ENCODE assay signal across 23 cellular contexts in the genomic region with DNA sequence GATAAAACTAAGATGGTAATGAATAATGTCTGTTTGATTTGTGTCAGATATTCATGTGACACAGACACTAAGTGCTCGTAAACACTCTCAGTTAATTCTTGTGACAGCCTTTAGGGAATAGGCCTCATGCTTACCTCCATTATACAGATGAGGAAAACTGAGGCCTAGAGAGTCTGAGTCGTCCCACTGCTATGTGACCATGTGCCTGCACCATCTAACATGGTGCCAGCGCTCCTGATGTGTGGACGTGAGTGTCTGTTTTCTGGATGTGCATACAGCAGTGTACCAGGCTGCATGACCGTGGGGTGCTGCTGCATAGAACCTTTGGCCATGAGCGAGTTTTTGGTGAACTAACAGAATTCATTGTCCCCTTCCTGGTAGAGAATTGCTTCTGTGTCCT.
A peak's percentile ranks its signal among the peaks of the same experiment; 100 is the strongest.
DNase-seq lines count a peak whose midpoint lies in the region; ATAC-seq, FAIRE-seq and TF ChIP-seq lines count a peak whose summit lies in the region.
"Had no signal": no experiment of that assay in that cellular context is flagged by ENCODE, and none has a peak within 500 bp of the region (broad histone marks: within the 10 kb centered on the region; RNA-seq: fewer than 3 reads in every experiment).

No MANE protein-coding gene starts in this region.

- TF ChIP-seq CTCF in cardiac muscle cell (IDR thresholded peaks at IDR 0.05; ENCODE audit: low read depth, low read length) (no peak), H9 (conservative IDR thresholded peaks at IDR 0.05) (no peak), endothelial cell of umbilical vein (IDR thresholded peaks at IDR 0.05; ENCODE audit: extremely low read depth in 1 of 2, insufficient read depth in 1 of 2, low read depth in 1 of 2, low read length in 2 of 2) (no peak), psoas muscle (IDR thresholded peaks at IDR 0.05) (no peak)

- H3K27me3 ChIP-seq in cardiac muscle cell = no peaks in the 10 kb centered on the region
- H3K27me3 ChIP-seq in H9 (ENCODE audit: insufficient read depth, low read length) = no peaks in the 10 kb centered on the region
- H3K27me3 ChIP-seq in endothelial cell of umbilical vein (ENCODE audit: control insufficient read depth in 2 of 2, insufficient read depth in 2 of 2, low read length in 2 of 2) = no peaks in the 10 kb centered on the region
- no peaks in the 10 kb centered on the region for H3K27me3 ChIP-seq in psoas muscle (ENCODE audit: insufficient read depth in 3 of 3, low read length in 2 of 3)
- H3K27me3 ChIP-seq: left lung, MG63, suprapubic skin had no signal

- H3K27ac Mint-ChIP-seq in H9 = no peak overlapping the region; a peak in 1 of 7 replicates

- H2BK15ac ChIP-seq in H9 (ENCODE audit: low read depth, low read length) = no peak overlapping the region

- H3K18ac ChIP-seq in H9 (ENCODE audit: insufficient read length, low read depth, low read length) = no peak overlapping the region

- no peak overlapping the region for H2AK5ac ChIP-seq in H9 (ENCODE audit: insufficient read length, low read length)

- peak overlapping the region; percentile 85 for H3K27ac ChIP-seq in cardiac muscle cell
- no peak overlapping the region for H3K27ac ChIP-seq in H9 (ENCODE audit: insufficient read length, low read depth, low read length)
- H3K27ac ChIP-seq in endothelial cell of umbilical vein (ENCODE audit: insufficient read depth, low read depth, low read length) = no peak overlapping the region
- peak overlapping the region; percentile 73 for H3K27ac ChIP-seq in psoas muscle
- H3K27ac ChIP-seq: left lung, suprapubic skin had no signal

- no peaks in the 10 kb centered on the region for H3K9me3 Mint-ChIP-seq in H9
- H3K9me3 Mint-ChIP-seq: IgD-negative memory B cell had no signal

- no peaks in the 10 kb centered on the region for H3K9me1 ChIP-seq in endothelial cell of umbilical vein (replicated peaks; ENCODE audit: control insufficient read depth, extremely low read depth, insufficient read depth, low read length)

- H3K27me3 Mint-ChIP-seq in H9 (ENCODE audit: low read depth) = no peaks in the 10 kb centered on the region
- H3K27me3 Mint-ChIP-seq: IgD-negative memory B cell had no signal

- no peak overlapping the region for H3K56ac ChIP-seq in H9 (ENCODE audit: insufficient read length, low read depth, low read length)

- H2AFZ ChIP-seq in H9 (ENCODE audit: low read length) (no peak overlapping the region), endothelial cell of umbilical vein (ENCODE audit: low read depth, low read length) (no peak overlapping the region)

- H3K79me1 ChIP-seq in H9 (ENCODE audit: insufficient read depth, low read depth, low read length, poor library complexity, severe bottlenecking) = no peaks in the 10 kb centered on the region

- CTCF ChIA-PET in endothelial cell of umbilical vein (lab: Charles Lee) = no interaction called here

- peaks cover 60% of the 10 kb centered on the region for H3K4me1 ChIP-seq in cardiac muscle cell (ENCODE audit: low read depth)
- no peaks in the 10 kb centered on the region for H3K4me1 ChIP-seq in H9 (ENCODE audit: insufficient read depth, low read length)
- H3K4me1 ChIP-seq in endothelial cell of umbilical vein (ENCODE audit: control insufficient read depth, extremely low read depth, insufficient read depth, low read length) = no peaks in the 10 kb centered on the region
- H3K4me1 ChIP-seq in psoas muscle = peaks cover 97% of the 10 kb centered on the region

- H3K23me2 ChIP-seq in H9 (ENCODE audit: insufficient read length, low read depth, low read length, poor library complexity, severe bottlenecking) = no peaks in the 10 kb centered on the region

- H2BK5ac ChIP-seq in H9 (ENCODE audit: insufficient read length, low read length) = no peak overlapping the region

- no peak overlapping the region for H3K4ac ChIP-seq in H9 (ENCODE audit: low read depth, low read length)

- no peak overlapping the region for H4K91ac ChIP-seq in H9 (ENCODE audit: insufficient read length, low read depth, low read length)

- H3K23ac ChIP-seq in H9 (ENCODE audit: insufficient read length, low read depth, low read length) = no peak overlapping the region

- peak; percentile 40 for FAIRE-seq in endothelial cell of umbilical vein (lab: Jason Lieb, UNC)
- FAIRE-seq: G401.6 had no signal

- H3K4me3 ChIP-seq in cardiac muscle cell (no peak overlapping the region), endothelial cell of umbilical vein (replicated peaks in 1 of 3; ENCODE audit: insufficient read depth in 1 of 3, low read depth in 1 of 3, low read length in 3 of 3) (no peak overlapping the region), psoas muscle (no peak overlapping the region)
- H3K4me3 ChIP-seq: left lung, MG63, suprapubic skin had no signal

- H3K4me2 ChIP-seq in H9 (ENCODE audit: insufficient read depth, insufficient read length, low read length) (no peak overlapping the region), endothelial cell of umbilical vein (ENCODE audit: insufficient read depth, low read length) (no peak overlapping the region)

- BruUV-seq in endothelial cell of umbilical vein (replicated peaks; lab: Mats Ljungman, UMichigan) = no TSS peak

- no peak overlapping the region for H2BK120ac ChIP-seq in H9 (ENCODE audit: low read depth, low read length, poor library complexity, severe bottlenecking)

- H2BK12ac ChIP-seq in H9 (ENCODE audit: insufficient read length, low read depth, low read length) = no peak overlapping the region

- TF ChIP-seq POLR2A in endothelial cell of umbilical vein (IDR thresholded peaks at IDR 0.05; ENCODE audit: low read depth, low read length) = no peak

- H3T11ph ChIP-seq in H9 (ENCODE audit: low read length) = no peak overlapping the region

- no peaks in the 10 kb centered on the region for H4K20me1 ChIP-seq in H9 (ENCODE audit: control insufficient read depth, insufficient read depth, insufficient read length)
- H4K20me1 ChIP-seq in endothelial cell of umbilical vein (replicated peaks; ENCODE audit: control insufficient read depth, extremely low read depth, insufficient read depth, low read length) = no peaks in the 10 kb centered on the region

- no peaks in the 10 kb centered on the region for H3K9me3 ChIP-seq in cardiac muscle cell (ENCODE audit: low read depth)
- no peaks in the 10 kb centered on the region for H3K9me3 ChIP-seq in H9 (ENCODE audit: control insufficient read depth, low read depth, low read length)
- H3K9me3 ChIP-seq in endothelial cell of umbilical vein (replicated peaks; ENCODE audit: control insufficient read depth, insufficient read depth, low read length) = no peaks in the 10 kb centered on the region
- no peaks in the 10 kb centered on the region for H3K9me3 ChIP-seq in psoas muscle
- H3K9me3 ChIP-seq: left lung, MG63, suprapubic skin had no signal

- H4K5ac ChIP-seq in H9 (ENCODE audit: insufficient read length, low read depth, low read length) = no peak overlapping the region

- dilution Hi-C loops in endothelial cell of umbilical vein (cut with MboI; ENCODE audit: extremely low pct_ligation_motif_present, low sequenced_read_pairs) = no loop called here

- H3K79me2 ChIP-seq in H9 (ENCODE audit: insufficient read depth, low read length) = no peaks in the 10 kb centered on the region
- H3K79me2 ChIP-seq in endothelial cell of umbilical vein (ENCODE audit: control insufficient read depth, insufficient read depth, low read length) = peaks cover 85% of the 10 kb centered on the region

- peaks cover 14 to 20% of the 10 kb centered on the region in 2 experiments for H3K4me1 Mint-ChIP-seq in H9

- H3K14ac ChIP-seq in H9 (ENCODE audit: insufficient read depth, low read length) = no peak overlapping the region

- H4K8ac ChIP-seq in H9 (replicated peaks; ENCODE audit: insufficient read length, low read depth, low read length) = peak overlapping the region; percentile 47

- H3K9ac ChIP-seq in H9 (ENCODE audit: extremely low read depth, insufficient read length, low read length) = no peak overlapping the region
- H3K9ac ChIP-seq in endothelial cell of umbilical vein (replicated peaks; ENCODE audit: extremely low read depth, insufficient read depth, low read length) = no peak overlapping the region

- ATAC-seq in Right ventricle myocardium superior (ENCODE audit: poor library complexity) (no peak), psoas muscle (no peak)
- ATAC-seq: left lung had no signal

- H3K36me3 ChIP-seq in cardiac muscle cell (no peaks in the 10 kb centered on the region), endothelial cell of umbilical vein (ENCODE audit: control insufficient read depth in 2 of 2, extremely low read depth in 1 of 2, insufficient read depth in 2 of 2, low read length in 2 of 2) (peaks cover 0 to 2% of the 10 kb centered on the region in 2 experiments), psoas muscle (ENCODE audit: insufficient read depth in 1 of 2, low read depth in 1 of 2) (no peaks in the 10 kb centered on the region)
- H3K36me3 ChIP-seq: MG63, suprapubic skin had no signal

- DNase-seq in cardiac muscle cell (ENCODE audit: low read depth in 1 of 2, low spot score in 1 of 2) (no peak), Right ventricle myocardium superior (no peak), H9 (no peak), endothelial cell of umbilical vein (ENCODE audit: low read depth, low spot score) (no peak), psoas muscle (peak in 1 of 2 donors; percentile 29), SHP77 treated with DMSO at 0.1 percent for 48 hours (lab: John Stamatoyannopoulos, UW) (no peak), hypothalamus (lab: John Stamatoyannopoulos, UW) (no peak)
- DNase-seq in stimulated activated CD4-positive, alpha-beta T cell treated with anti-CD3 and anti-CD28 coated beads, Interleukin-4, amount 100 ng/mL, for 1 hour = no peak
- DNase-seq: activated CD4-positive, alpha-beta T cell treated with anti-CD3 and anti-CD28 coated beads, Interleukin-2, amount 50 U/mL, for 1 hour; activated gamma-delta T cell treated with Interleukin-2 at 50 U/mL for 16 hours; amniotic stem cell; cerebellar nuclear complex; DMS153; left lung; MG63; NCI-H69; OCI-M1; retina; SHP77 had no signal

- no peak overlapping the region for H2BK20ac ChIP-seq in H9 (ENCODE audit: low read depth, low read length, poor library complexity, severe bottlenecking)

- peaks cover 0 to 3% (median 1%) of the 10 kb centered on the region in 3 experiments; a peak in 3 of 7 replicates for H3K36me3 Mint-ChIP-seq in H9 (ENCODE audit: insufficient read depth in 1 of 3, low read depth in 3 of 3)
- H3K36me3 Mint-ChIP-seq: IgD-negative memory B cell had no signal

- H3K4me3 Mint-ChIP-seq in H9 = no peak overlapping the region
- H3K4me3 Mint-ChIP-seq: CD14-positive monocyte, IgD-negative memory B cell had no signal

- POLR2A ChIA-PET in endothelial cell of umbilical vein (lab: Charles Lee) = no interaction called here

- no CpG with 5 or more reads among the region's 6 CpGs for WGBS in H9 (ENCODE audit: extremely low coverage, insufficient read length, low lambda C conversion rate)
- 86 to 91% (median 86%) methylated on average over 6 of the region's 6 CpGs for WGBS in psoas muscle, 3 donors

- intact Hi-C loops in Right ventricle myocardium superior (cut with DNase I) (no loop called here), endothelial cell of umbilical vein (cut with micrococcal nuclease) (no loop called here), psoas muscle (cut with DNase I) (loop anchor here in 1 of 2 donors (10.0 kb wide), 1 partner anchor 61 kb away; no protein-coding TSS in a partner anchor)

TF ChIP-seq in endothelial cell of umbilical vein, 7 proteins besides CTCF, POLR2A, EP300 and RAD21 (continues in another document):
- TF ChIP-seq GATA2 (IDR thresholded peaks at IDR 0.05; ENCODE audit: insufficient read depth, insufficient read length, low read depth, low read length) = no peak
- TF ChIP-seq POLR2AphosphoS5 (IDR thresholded peaks at IDR 0.05; ENCODE audit: insufficient read depth, low read depth, low read length) = no peak

Comparison
In these comparisons a context has a peak if more than half of its experiments do, and no peak if none do; other contexts are left out.
1. H3K27ac ChIP-seq: peak in cardiac muscle cell (single experiment) and psoas muscle (single experiment); none in H9 (single experiment) and endothelial cell of umbilical vein (single experiment).